ENCODE assay signal across 11 cellular contexts in the genomic region with DNA sequence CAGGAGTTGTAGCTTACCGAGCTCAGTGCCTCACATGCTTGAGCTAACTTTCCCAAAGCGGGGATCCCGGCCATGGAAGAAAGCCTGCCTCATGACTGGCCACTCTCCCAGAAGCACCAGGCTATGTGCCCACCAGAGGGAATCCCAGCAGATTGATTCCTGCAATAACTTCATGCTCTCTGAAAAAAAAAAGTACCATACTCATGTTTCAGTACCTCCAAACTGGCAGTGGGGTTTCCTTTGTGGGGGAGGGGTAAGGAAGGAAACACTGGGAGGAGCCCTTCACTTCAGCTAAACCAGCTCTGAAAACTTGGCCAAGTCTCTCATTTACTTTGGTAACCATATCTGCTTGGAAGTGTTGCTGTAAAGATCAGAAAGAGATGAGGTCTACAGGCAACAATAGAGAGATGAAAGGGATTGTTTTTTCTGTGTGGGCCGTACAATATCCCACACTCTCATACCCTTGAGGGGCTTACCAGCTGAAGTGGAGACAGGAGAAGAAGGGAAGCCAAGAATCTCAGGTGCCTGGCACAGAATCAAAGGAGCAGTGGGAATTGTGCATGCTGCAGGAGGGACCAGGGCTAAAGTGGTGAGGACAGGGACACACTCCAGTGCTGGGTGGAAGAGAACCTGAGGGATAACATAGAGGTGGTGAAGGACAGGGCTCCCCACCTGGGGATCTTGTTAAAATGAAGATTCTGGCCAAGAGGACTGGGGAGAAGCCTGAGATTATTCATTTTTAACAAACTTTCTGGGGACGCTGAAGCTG. TPM values are rescaled to one million over a fixed set of nuclear protein-coding genes. Genes with fewer than 3 reads are reported as not detected.
DNase-seq lines count a peak whose midpoint lies in the region; ATAC-seq, FAIRE-seq and TF ChIP-seq lines count a peak whose summit lies in the region.
"Had no signal": no experiment of that assay in that cellular context is flagged by ENCODE, and none has a peak within 500 bp of the region (broad histone marks: within the 10 kb centered on the region; RNA-seq: fewer than 3 reads in every experiment).

No MANE protein-coding gene starts in this region.

- peak overlapping the region; percentile 82 for H3K27ac Mint-ChIP-seq in Calu3 (ENCODE audit: unreplicated experiment)
- H3K27ac Mint-ChIP-seq: CD8-positive, alpha-beta T cell had no signal

- H3K9me3 ChIP-seq in pancreas: no peaks in the 10 kb centered on the region

- H3K4me3 ChIP-seq in pancreas: no peak overlapping the region
- H3K4me3 ChIP-seq: SK-N-MC had no signal

- H3K4me3 Mint-ChIP-seq in Calu3 (ENCODE audit: low read depth, unreplicated experiment): peak overlapping the region; percentile 57
- H3K4me3 Mint-ChIP-seq: CD8-positive, alpha-beta T cell had no signal

- no peak for FAIRE-seq in pancreas (lab: Jason Lieb, UNC)
- FAIRE-seq in GM19239 (lab: Jason Lieb, UNC): no peak

- H3K36me3 ChIP-seq in pancreas: no peaks in the 10 kb centered on the region

- intact Hi-C loops in Calu3 (cut with micrococcal nuclease; ENCODE audit: unreplicated experiment) (no loop called here), pancreas (cut with DNase I) (no loop called here)

- no peak for TF ChIP-seq CTCF in Calu3 (IDR thresholded peaks at IDR 0.05; ENCODE audit: unreplicated experiment)
- TF ChIP-seq CTCF in pancreas (IDR thresholded peaks at IDR 0.05): no peak

- BruUV-seq in Calu3 (replicated peaks; lab: Mats Ljungman, UMichigan): no TSS peak

- CTCF ChIA-PET in Calu3 (lab: Charles Lee): interaction anchor here (1.0 kb wide), 1 partner anchor 12 kb away, joined by 3 read pairs; no protein-coding TSS in a partner anchor

- in situ Hi-C loops in G401 (cut with HindIII; ENCODE audit: low sequenced_read_pairs): no loop called here

- ATAC-seq in pancreas (peak; percentile 64 to 76 (median 69)), HG03439 (IDR thresholded peaks at IDR 0.05; ENCODE audit: unreplicated experiment) (no peak)
- ATAC-seq: CD8-positive, alpha-beta T cell had no signal

- H3K27me3 ChIP-seq in pancreas: no peaks in the 10 kb centered on the region

- H3K9me3 Mint-ChIP-seq in Calu3 (ENCODE audit: low read depth, unreplicated experiment): peaks cover under 1% of the 10 kb centered on the region
- H3K9me3 Mint-ChIP-seq: CD8-positive, alpha-beta T cell had no signal

- peak overlapping the region; percentile 77 for H3K27ac ChIP-seq in epithelial cell of prostate
- H3K27ac ChIP-seq in pancreas: peak overlapping the region; percentile 18 to 81 (median 58)
- H3K27ac ChIP-seq: SK-N-MC had no signal

- peaks cover 63% of the 10 kb centered on the region for H3K4me1 Mint-ChIP-seq in Calu3 (ENCODE audit: low read depth, unreplicated experiment)

- H3K36me3 Mint-ChIP-seq in Calu3 (ENCODE audit: insufficient read depth, unreplicated experiment): peaks cover 4% of the 10 kb centered on the region
- H3K36me3 Mint-ChIP-seq: CD8-positive, alpha-beta T cell had no signal

- no peaks in the 10 kb centered on the region for H3K27me3 Mint-ChIP-seq in Calu3 (ENCODE audit: unreplicated experiment)

- H3K4me1 ChIP-seq in pancreas: peaks cover 16 to 32% (median 20%) of the 10 kb centered on the region in 3 donors

- WGBS in pancreas, 2 donors: 22 to 35% methylated on average over 5 of the region's 5 CpGs

- DNase-seq in Calu3 (no peak), NCI-H2171 (lab: John Stamatoyannopoulos, UW) (peak; percentile 11), epithelial cell of prostate (ENCODE audit: low read depth, low spot score) (no peak), pancreas (peak in 3 of 6 donors; percentile 23 to 50 (median 33)), G401 (ENCODE audit: low spot score) (no peak), NCI-H524 (lab: John Stamatoyannopoulos, UW) (no peak), GM19239 (ENCODE audit: insufficient read length, low spot score) (no peak)
- DNase-seq: CD8-positive, alpha-beta T cell; NCI-H446 treated with DMSO at 0.1 percent for 48 hours had no signal

RNA-seq across cellular contexts. Expression of a gene that starts 42.4 kb away (rescaled TPM):
- total RNA-seq in Calu3 (2022) (293 TPM in 2 replicates), pancreas (100 to 1,000 TPM in 2 of 6 donors, 10 to 100 TPM in 4; 33.6 to 170 (median 50.5) TPM)
- 100 to 1,000 TPM in 1 of 2 donors, 10 to 100 TPM in 1; 41.2 to 132 TPM for polyA plus RNA-seq in pancreas
- total RNA-seq in G401 (2014; rRNA removed; shearing (Covaris generic)): not detected in 2 replicates
- total RNA-seq: CD8-positive, alpha-beta T cell had no signal

Comparison
In these comparisons a context has a peak if more than half of its experiments do, and no peak if none do; other contexts are left out.
1. RNA of a gene that starts 42.4 kb away (total RNA-seq): 293 TPM in Calu3 and 33.6 to 170 TPM in pancreas; not detected in G401; every median in the first group is over 10 times any median in the second.